20 cellular contexts compared by ENCODE assay signal in genomic region chr18:79164696-79165095, GRCh38.
"Had no signal": no experiment of that assay in that cellular context is flagged by ENCODE, and none has a peak within 500 bp of the region (broad histone marks: within the 10 kb centered on the region; RNA-seq: fewer than 3 reads in every experiment).

No MANE protein-coding gene starts in this region.

- H3K27me3 ChIP-seq: SJSA1 had no signal

- H3K4me1 ChIP-seq: SJSA1 had no signal

- H3K27ac ChIP-seq: SJSA1, SK-N-MC had no signal

- H3K4me3 ChIP-seq: SJSA1, SK-N-MC had no signal

- DNase-seq: KBM-7, MV-4-11, NCI-H1048, NCI-H1105, NCI-H1417, NCI-H1436 treated with DMSO at 0.1 percent for 48 hours, NCI-H1694, NCI-H187 treated with DMSO at 0.1 percent for 48 hours, NCI-H2081, NCI-H2107, NCI-H2227 treated with DMSO at 0.1 percent for 48 hours, NCI-H524 treated with DMSO at 0.1 percent for 48 hours, NCI-H69, NCI-H774, Right ventricle myocardium superior, RPMI8226, SIG-M5 had no signal

- FAIRE-seq: RCC 7860 had no signal

- H3K9me3 ChIP-seq: SJSA1 had no signal
